ENCODE assay signal across 8 cellular contexts in genomic region chr12:132710062-132710421, GRCh38. TPM values are rescaled to one million over a fixed set of nuclear protein-coding genes. Genes with fewer than 3 reads are reported as not detected.
DNase-seq lines count a peak whose midpoint lies in the region; ATAC-seq, FAIRE-seq and TF ChIP-seq lines count a peak whose summit lies in the region.

No MANE protein-coding gene starts in this region.

- WGBS in mesodermal cell (ENCODE audit: insufficient coverage in 2 of 2), 2 experiments = 4 to 8% methylated on average over 25 to 27 of the region's 27 CpGs
- WGBS in aorta, 2 donors = 0 to 1% methylated on average over 27 of the region's 27 CpGs

- no peak for TF ChIP-seq POLR2A in GM12891 (IDR thresholded peaks at IDR 0.05; ENCODE audit: low read depth, low read length)

- H3K4me3 ChIP-seq in GM12865 (ENCODE audit: low read depth, low read length) (peak overlapping the region; percentile 76), KMS-11 (IDR thresholded peaks at IDR 0.05; ENCODE audit: insufficient read depth, low read depth, low read length) (no peak overlapping the region), colonic mucosa (peak overlapping the region; percentile 95), mesodermal cell (ENCODE audit: extremely low read depth, insufficient read depth, low read length, poor library complexity, severe bottlenecking) (peak overlapping the region; percentile 75), aorta (ENCODE audit: low read length in 2 of 2) (peak overlapping the region; percentile 88 to 92)

- peak overlapping the region; percentile 61 for H2AFZ ChIP-seq in KMS-11 (ENCODE audit: low read depth)

- no peak for FAIRE-seq in GM12891 (lab: Jason Lieb, UNC)

- H3K27me3 ChIP-seq in KMS-11 (ENCODE audit: insufficient read depth, low read depth) = no peaks in the 10 kb centered on the region
- H3K27me3 ChIP-seq in colonic mucosa = no peaks in the 10 kb centered on the region
- H3K27me3 ChIP-seq in aorta (ENCODE audit: control insufficient read depth in 1 of 2, insufficient read depth in 2 of 2, low read length in 1 of 2) = no peaks in the 10 kb centered on the region

- peak; percentile 25 for ATAC-seq in GM21737 (IDR thresholded peaks at IDR 0.05; ENCODE audit: unreplicated experiment)
- peak; percentile 51 for ATAC-seq in aorta (ENCODE audit: low FRiP score)

- H3K4me2 ChIP-seq in KMS-11 = peak overlapping the region; percentile 42; the same call in 1 of the 2 replicates

- H3K9ac ChIP-seq in KMS-11 = peak overlapping the region; percentile 53; the same call in 1 of the 2 replicates
- H3K9ac ChIP-seq in colonic mucosa (ENCODE audit: low read depth in 2 of 2, low read length in 2 of 2) = peak overlapping the region; percentile 91 to 98

- peaks cover 37% of the 10 kb centered on the region for H3K79me2 ChIP-seq in KMS-11 (ENCODE audit: insufficient read depth, low read depth)

- TF ChIP-seq CTCF in GM12865 (IDR thresholded peaks at IDR 0.05; ENCODE audit: insufficient read depth, low read depth, low read length, missing control alignments) (no peak), KMS-11 (conservative IDR thresholded peaks at IDR 0.05; ENCODE audit: low read depth, low read length) (no peak), colonic mucosa (IDR thresholded peaks at IDR 0.05) (no peak)

- H3K4me1 ChIP-seq in KMS-11 (ENCODE audit: low read depth, poor library complexity, severe bottlenecking) = no peaks in the 10 kb centered on the region
- H3K4me1 ChIP-seq in colonic mucosa = no peaks in the 10 kb centered on the region
- H3K4me1 ChIP-seq in mesodermal cell (ENCODE audit: control insufficient read depth, insufficient read depth, low read length, poor library complexity, severe bottlenecking) = no peaks in the 10 kb centered on the region
- no peaks in the 10 kb centered on the region for H3K4me1 ChIP-seq in aorta (ENCODE audit: control insufficient read depth in 1 of 2, insufficient read depth in 2 of 2, low read length in 2 of 2)

- peak overlapping the region; percentile 57 for H3K27ac ChIP-seq in KMS-11
- H3K27ac ChIP-seq in colonic mucosa = peak overlapping the region; percentile 85
- peak overlapping the region; percentile 60 for H3K27ac ChIP-seq in mesodermal cell (ENCODE audit: low read depth, low read length, severe bottlenecking)
- H3K27ac ChIP-seq in aorta (ENCODE audit: low read depth in 1 of 2, low read length in 2 of 2) = peak overlapping the region in 1 of 2 donors; percentile 9

- DNase-seq in GM12865 (ENCODE audit: low read depth) (peak; percentile 33), colonic mucosa (peak; percentile 34), aorta (peak in 1 of 2 donors; percentile 78), NCI-H82 (lab: John Stamatoyannopoulos, UW) (no peak), GM12891 (ENCODE audit: insufficient read length, low spot score) (no peak)

- H4K20me1 ChIP-seq in KMS-11 (ENCODE audit: insufficient read depth) = no peaks in the 10 kb centered on the region

- no peaks in the 10 kb centered on the region for H3K36me3 ChIP-seq in KMS-11 (ENCODE audit: insufficient read depth)
- no peaks in the 10 kb centered on the region for H3K36me3 ChIP-seq in colonic mucosa
- H3K36me3 ChIP-seq in mesodermal cell (ENCODE audit: control insufficient read depth, insufficient read depth, low read length) = peaks cover 29% of the 10 kb centered on the region
- H3K36me3 ChIP-seq in aorta (ENCODE audit: control insufficient read depth in 1 of 2, insufficient read depth in 2 of 2, low read length in 1 of 2) = peaks cover 0 to 2% of the 10 kb centered on the region in 2 donors

- H3K9me3 ChIP-seq in colonic mucosa = no peaks in the 10 kb centered on the region
- no peaks in the 10 kb centered on the region for H3K9me3 ChIP-seq in mesodermal cell (ENCODE audit: control insufficient read depth, low read length)
- H3K9me3 ChIP-seq in aorta (ENCODE audit: control insufficient read depth, low read length) = no peaks in the 10 kb centered on the region

- intact Hi-C loops in colonic mucosa (cut with DNase I) = no loop called here
- intact Hi-C loops in aorta (cut with DNase I) = loop anchor here in 1 of 2 donors (2.0 kb wide), 2 partner anchors 23 to 51 kb away; partner anchors contain the start of genes ANKLE2, POLE and PXMP2

TF ChIP-seq in GM12891, 5 proteins besides CTCF, POLR2A, EP300 and RAD21:
- no peak for TF ChIP-seq POU2F2 (IDR thresholded peaks at IDR 0.05; ENCODE audit: low read depth, low read length)
- no peak for TF ChIP-seq SPI1 (IDR thresholded peaks at IDR 0.05; ENCODE audit: low read depth, low read length)
- TF ChIP-seq POLR2AphosphoS5 (IDR thresholded peaks at IDR 0.05; ENCODE audit: low read depth, low read length) = no peak; the same call in none of the 2 replicates
- no peak for TF ChIP-seq PAX5 (IDR thresholded peaks at IDR 0.05; ENCODE audit: insufficient read depth, low read length, severe bottlenecking)
- no peak for TF ChIP-seq TAF1 (IDR thresholded peaks at IDR 0.05; ENCODE audit: low read depth, low read length)
TF ChIP-seq in GM12891: peak in this region for 0.

RNA-seq across cellular contexts. Expression of gene PGAM5, which starts 0.6 kb away (rescaled TPM):
- total RNA-seq in colonic mucosa (10 to 100 TPM; 33.3 to 85.6 TPM), aorta (10 to 100 TPM; 12.9 to 17.3 TPM)
- polyA plus RNA-seq in mesodermal cell (2013, experiment 1 of 2) = 28.9 TPM
- 25.1 TPM for polyA plus RNA-seq in mesodermal cell (2013, experiment 2 of 2)
- polyA plus RNA-seq in aorta = 1 to 10 TPM; 6.6 to 7.8 TPM
- polyA plus RNA-seq in GM12891 (2012; ENCODE audit: low read depth, missing spikeins) = 19.8 TPM

RNA-seq across cellular contexts. Expression of gene PXMP2, which starts 22.7 kb away (rescaled TPM):
- total RNA-seq in colonic mucosa = 10 to 100 TPM; 64.1 to 82.7 TPM
- polyA plus RNA-seq in mesodermal cell (2013, experiment 1 of 2) = 15.6 TPM
- polyA plus RNA-seq in mesodermal cell (2013, experiment 2 of 2) = 16.2 TPM
- total RNA-seq in aorta = 10 to 100 TPM; 13.0 to 16.3 TPM
- polyA plus RNA-seq in aorta = 10 to 100 TPM; 23.8 to 70.7 TPM
- 32.8 TPM for polyA plus RNA-seq in GM12891 (2012; ENCODE audit: low read depth, missing spikeins)

RNA-seq across cellular contexts. Expression of gene POLE, which starts 22.9 kb away (rescaled TPM):
- total RNA-seq in colonic mucosa (10 to 100 TPM; 34.5 to 96.1 TPM), aorta (10 to 100 TPM; 33.0 to 46.8 TPM)
- 46.3 TPM for polyA plus RNA-seq in mesodermal cell (2013, experiment 1 of 2)
- polyA plus RNA-seq in mesodermal cell (2013, experiment 2 of 2) = 38.4 TPM
- polyA plus RNA-seq in aorta = 10 to 100 TPM in 1 of 2 donors, 1 to 10 TPM in 1; 7.5 to 41.4 TPM
- 36.4 TPM for polyA plus RNA-seq in GM12891 (2012; ENCODE audit: low read depth, missing spikeins)

RNA-seq across cellular contexts. Expression of gene ANKLE2, which starts 51.6 kb away (rescaled TPM):
- total RNA-seq in colonic mucosa = 10 to 100 TPM; 33.7 to 41.8 TPM
- 57.5 TPM for polyA plus RNA-seq in mesodermal cell (2013, experiment 1 of 2)
- 46.3 TPM for polyA plus RNA-seq in mesodermal cell (2013, experiment 2 of 2)
- total RNA-seq in aorta = 10 to 100 TPM; 52.0 to 65.1 TPM
- polyA plus RNA-seq in aorta = 10 to 100 TPM in 1 of 2 donors, 1 to 10 TPM in 1; 7.6 to 55.7 TPM
- polyA plus RNA-seq in GM12891 (2012; ENCODE audit: low read depth, missing spikeins) = 34.5 TPM

Comparison
In these comparisons a context has a peak if more than half of its experiments do, and no peak if none do; other contexts are left out.
1. DNase-seq: peak in GM12865 (single experiment) and colonic mucosa (single experiment); none in NCI-H82 (single experiment) and GM12891 (single experiment).